Comparison of ENCODE assay signal across 18 cellular contexts in genomic region chr2:46818141-46818552, GRCh38.
DNase-seq lines count a peak whose midpoint lies in the region; ATAC-seq and TF ChIP-seq lines count a peak whose summit lies in the region.
"Had no signal": no experiment of that assay in that cellular context is flagged by ENCODE, and none has a peak within 500 bp of the region (broad histone marks: within the 10 kb centered on the region; RNA-seq: fewer than 3 reads in every experiment).

No MANE protein-coding gene starts in this region.

- peaks cover 5% of the 10 kb centered on the region for H3K27me3 Mint-ChIP-seq in CD4-positive, alpha-beta T cell
- H3K27me3 Mint-ChIP-seq in mesothelial cell of epicardium (ENCODE audit: low read depth) = peaks cover 10% of the 10 kb centered on the region

- H3K36me3 ChIP-seq in body of pancreas (replicated peaks in 1 of 2; ENCODE audit: insufficient read depth in 1 of 2, low read depth in 2 of 2) (no peaks in the 10 kb centered on the region), cardiac muscle cell (no peaks in the 10 kb centered on the region), mucosa of descending colon (ENCODE audit: low read depth) (no peaks in the 10 kb centered on the region), thyroid gland (no peaks in the 10 kb centered on the region)

- H3K27me3 ChIP-seq in body of pancreas (no peaks in the 10 kb centered on the region), cardiac muscle cell (no peaks in the 10 kb centered on the region), thyroid gland (no peaks in the 10 kb centered on the region)
- no peaks in the 10 kb centered on the region for H3K27me3 ChIP-seq in CD4-positive, alpha-beta T cell (ENCODE audit: control insufficient read depth, insufficient read depth, low read length)

- TF ChIP-seq POLR2A in body of pancreas (IDR thresholded peaks at IDR 0.05) = no peak
- TF ChIP-seq POLR2A in thyroid gland (IDR thresholded peaks at IDR 0.05) = no peak

- no peaks in the 10 kb centered on the region for H3K4me1 Mint-ChIP-seq in CD4-positive, alpha-beta T cell (ENCODE audit: low read depth)
- peaks cover 22% of the 10 kb centered on the region for H3K4me1 Mint-ChIP-seq in mesothelial cell of epicardium
- H3K4me1 Mint-ChIP-seq: activated CD4-positive, alpha-beta memory T cell treated with anti-CD3 and anti-CD28 coated beads, Interleukin-2, amount 10 ng/mL, durations not matched to agents 7 days and 5 days; nephron progenitor cell had no signal

- no peak overlapping the region for H3K27ac Mint-ChIP-seq in CD4-positive, alpha-beta T cell
- no peak overlapping the region for H3K27ac Mint-ChIP-seq in mesothelial cell of epicardium
- H3K27ac Mint-ChIP-seq: activated CD4-positive, alpha-beta memory T cell treated with anti-CD3 and anti-CD28 coated beads, Interleukin-2, amount 10 ng/mL, durations not matched to agents 7 days and 5 days; nephron progenitor cell had no signal

- no peak overlapping the region for H3K4me3 Mint-ChIP-seq in CD4-positive, alpha-beta T cell
- no peak overlapping the region for H3K4me3 Mint-ChIP-seq in mesothelial cell of epicardium
- H3K4me3 Mint-ChIP-seq: activated CD4-positive, alpha-beta memory T cell treated with anti-CD3 and anti-CD28 coated beads, Interleukin-2, amount 10 ng/mL, durations not matched to agents 7 days and 5 days; nephron progenitor cell had no signal

- H3K4me3 ChIP-seq in body of pancreas (no peak overlapping the region), cardiac muscle cell (no peak overlapping the region), mucosa of descending colon (no peak overlapping the region), thyroid gland (replicated peaks in 1 of 3) (no peak overlapping the region)

- ATAC-seq in body of pancreas = peak; percentile 63
- ATAC-seq in mucosa of descending colon = peak; percentile 44
- ATAC-seq in CD4-positive, alpha-beta T cell (ENCODE audit: poor library complexity) = no peak

- DNase-seq in body of pancreas = peak in 3 of 4 donors; percentile 38 to 58 (median 45)
- peak in 1 of 2 donors; percentile 61 for DNase-seq in cardiac muscle cell (ENCODE audit: low read depth in 1 of 2, low spot score in 1 of 2)
- DNase-seq in mucosa of descending colon = no peak
- DNase-seq in thyroid gland = peak; percentile 47 to 48
- no peak for DNase-seq in CD4-positive, alpha-beta T cell
- no peak for DNase-seq in mesothelial cell of epicardium (ENCODE audit: low spot score in 2 of 2, unreplicated experiment in 2 of 2)
- DNase-seq in central memory CD4-positive, alpha-beta T cell = no peak
- no peak for DNase-seq in HT-29 (ENCODE audit: low spot score)
- DNase-seq: activated CD4-positive, alpha-beta memory T cell treated with anti-CD3 and anti-CD28 coated beads, Interleukin-2, amount 10 ng/mL, durations not matched to agents 7 days and 5 days; AML-193; amniotic stem cell; DMS79; effector memory CD4-positive, alpha-beta T cell; GOT3; NCI-H1105; NCI-H345; nephron progenitor cell; stimulated activated naive CD4-positive, alpha-beta T cell had no signal

- H3K4me1 ChIP-seq in body of pancreas = no peaks in the 10 kb centered on the region
- H3K4me1 ChIP-seq in cardiac muscle cell (ENCODE audit: low read depth) = peaks cover 28% of the 10 kb centered on the region
- no peaks in the 10 kb centered on the region for H3K4me1 ChIP-seq in mucosa of descending colon (ENCODE audit: low read depth)
- peaks cover 12 to 33% of the 10 kb centered on the region in 2 donors for H3K4me1 ChIP-seq in thyroid gland

- no peaks in the 10 kb centered on the region for H3K36me3 Mint-ChIP-seq in CD4-positive, alpha-beta T cell (ENCODE audit: low read depth)
- H3K36me3 Mint-ChIP-seq in mesothelial cell of epicardium = peaks cover 4% of the 10 kb centered on the region

- WGBS in body of pancreas, 2 donors = 62 to 67% methylated on average over 6 of the region's 6 CpGs
- WGBS in thyroid gland, 2 donors = 77 to 81% methylated on average over 6 of the region's 6 CpGs

- TF ChIP-seq CTCF in body of pancreas (IDR thresholded peaks at IDR 0.05) = no peak
- no peak for TF ChIP-seq CTCF in cardiac muscle cell (IDR thresholded peaks at IDR 0.05; ENCODE audit: low read depth, low read length)
- no peak for TF ChIP-seq CTCF in mucosa of descending colon (IDR thresholded peaks at IDR 0.05)
- TF ChIP-seq CTCF in thyroid gland (IDR thresholded peaks at IDR 0.05) = no peak
- TF ChIP-seq CTCF in CD4-positive, alpha-beta T cell (IDR thresholded peaks at IDR 0.05) = no peak
- TF ChIP-seq CTCF in mesothelial cell of epicardium (IDR thresholded peaks at IDR 0.05; ENCODE audit: unreplicated experiment) = no peak

- CTCF ChIA-PET in CD4-positive, alpha-beta T cell (lab: Charles Lee) = no interaction called here

- H3K27ac ChIP-seq in body of pancreas = no peak overlapping the region
- peak overlapping the region; percentile 46 for H3K27ac ChIP-seq in cardiac muscle cell
- H3K27ac ChIP-seq in thyroid gland = peak overlapping the region; percentile 21 to 50 (median 22)
- H3K27ac ChIP-seq in CD4-positive, alpha-beta T cell (ENCODE audit: low read depth, low read length) = no peak overlapping the region

- intact Hi-C loops in body of pancreas (cut with DNase I) = no loop called here
- intact Hi-C loops in mucosa of descending colon (cut with DNase I, micrococcal nuclease) = no loop called here
- intact Hi-C loops in thyroid gland (cut with DNase I) = no loop called here
- intact Hi-C loops in CD4-positive, alpha-beta T cell (cut with DNase I, micrococcal nuclease) = no loop called here

- H3K9me3 ChIP-seq in body of pancreas = no peaks in the 10 kb centered on the region
- no peaks in the 10 kb centered on the region for H3K9me3 ChIP-seq in cardiac muscle cell (ENCODE audit: low read depth)
- no peaks in the 10 kb centered on the region for H3K9me3 ChIP-seq in mucosa of descending colon
- no peaks in the 10 kb centered on the region for H3K9me3 ChIP-seq in thyroid gland
- no peaks in the 10 kb centered on the region for H3K9me3 ChIP-seq in CD4-positive, alpha-beta T cell (ENCODE audit: control insufficient read depth, low read length)

- H3K9me3 Mint-ChIP-seq in CD4-positive, alpha-beta T cell = no peaks in the 10 kb centered on the region
- H3K9me3 Mint-ChIP-seq in mesothelial cell of epicardium = peaks cover 4% of the 10 kb centered on the region
- H3K9me3 Mint-ChIP-seq: activated CD4-positive, alpha-beta memory T cell treated with anti-CD3 and anti-CD28 coated beads, Interleukin-2, amount 10 ng/mL, durations not matched to agents 7 days and 5 days; nephron progenitor cell had no signal

- POLR2A ChIA-PET in CD4-positive, alpha-beta T cell (lab: Charles Lee) = no interaction called here

Comparison
In these comparisons a context has a peak if more than half of its experiments do, and no peak if none do; other contexts are left out.
1. DNase-seq: peak in body of pancreas (3 of 4) and thyroid gland (2 of 2); none in mucosa of descending colon (0 of 3), CD4-positive, alpha-beta T cell (0 of 10), mesothelial cell of epicardium (0 of 2), central memory CD4-positive, alpha-beta T cell (single experiment) and HT-29 (single experiment).
2. H3K27ac ChIP-seq: peak in cardiac muscle cell (single experiment) and thyroid gland (3 of 3); none in body of pancreas (0 of 4) and CD4-positive, alpha-beta T cell (single experiment).